Comparison of ENCODE assay signal across 1 cellular context in the genomic region with DNA sequence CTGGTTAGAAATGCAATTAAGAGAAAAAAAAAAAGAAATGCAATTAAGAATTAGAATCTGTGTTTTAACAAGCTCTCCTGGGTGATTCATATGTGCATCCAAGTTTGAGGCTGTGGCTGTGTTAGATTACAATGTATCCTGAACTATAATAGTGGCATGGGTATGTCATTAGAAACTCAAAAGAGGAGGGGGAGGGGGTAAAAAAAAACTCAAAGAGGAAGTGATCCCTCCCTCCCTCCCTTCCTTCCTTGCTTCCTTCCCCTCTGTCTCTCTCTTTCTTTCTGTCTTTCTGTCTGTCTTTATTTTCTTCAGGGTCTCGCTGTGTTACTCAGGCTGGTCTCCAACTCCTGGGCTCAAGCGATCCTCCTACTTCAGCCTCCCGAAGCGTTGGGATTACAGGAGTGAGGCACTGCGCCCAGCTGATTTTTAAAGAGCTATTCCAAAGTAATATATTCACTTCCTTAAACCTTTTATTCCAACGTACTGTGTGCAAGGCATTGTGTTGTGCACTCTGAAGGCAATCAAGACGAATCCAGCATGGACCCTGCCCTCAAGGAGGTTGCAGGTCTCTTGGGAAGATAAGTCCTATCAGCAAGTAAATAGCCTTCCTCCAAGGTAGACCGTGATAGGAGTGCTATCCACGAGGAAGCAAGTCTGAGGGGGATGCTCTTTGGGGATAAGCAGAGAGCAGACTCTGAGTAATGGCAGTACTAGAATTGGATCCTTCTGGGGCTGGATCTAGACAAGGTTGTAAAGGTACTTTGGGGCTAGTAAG.
TF ChIP-seq lines count a peak whose summit lies in the region.

No MANE protein-coding gene starts in this region.

TF ChIP-seq in WTC11, 78 proteins besides CTCF, POLR2A, EP300 and RAD21 (continued from another document):
- TF ChIP-seq, protein P1, sequence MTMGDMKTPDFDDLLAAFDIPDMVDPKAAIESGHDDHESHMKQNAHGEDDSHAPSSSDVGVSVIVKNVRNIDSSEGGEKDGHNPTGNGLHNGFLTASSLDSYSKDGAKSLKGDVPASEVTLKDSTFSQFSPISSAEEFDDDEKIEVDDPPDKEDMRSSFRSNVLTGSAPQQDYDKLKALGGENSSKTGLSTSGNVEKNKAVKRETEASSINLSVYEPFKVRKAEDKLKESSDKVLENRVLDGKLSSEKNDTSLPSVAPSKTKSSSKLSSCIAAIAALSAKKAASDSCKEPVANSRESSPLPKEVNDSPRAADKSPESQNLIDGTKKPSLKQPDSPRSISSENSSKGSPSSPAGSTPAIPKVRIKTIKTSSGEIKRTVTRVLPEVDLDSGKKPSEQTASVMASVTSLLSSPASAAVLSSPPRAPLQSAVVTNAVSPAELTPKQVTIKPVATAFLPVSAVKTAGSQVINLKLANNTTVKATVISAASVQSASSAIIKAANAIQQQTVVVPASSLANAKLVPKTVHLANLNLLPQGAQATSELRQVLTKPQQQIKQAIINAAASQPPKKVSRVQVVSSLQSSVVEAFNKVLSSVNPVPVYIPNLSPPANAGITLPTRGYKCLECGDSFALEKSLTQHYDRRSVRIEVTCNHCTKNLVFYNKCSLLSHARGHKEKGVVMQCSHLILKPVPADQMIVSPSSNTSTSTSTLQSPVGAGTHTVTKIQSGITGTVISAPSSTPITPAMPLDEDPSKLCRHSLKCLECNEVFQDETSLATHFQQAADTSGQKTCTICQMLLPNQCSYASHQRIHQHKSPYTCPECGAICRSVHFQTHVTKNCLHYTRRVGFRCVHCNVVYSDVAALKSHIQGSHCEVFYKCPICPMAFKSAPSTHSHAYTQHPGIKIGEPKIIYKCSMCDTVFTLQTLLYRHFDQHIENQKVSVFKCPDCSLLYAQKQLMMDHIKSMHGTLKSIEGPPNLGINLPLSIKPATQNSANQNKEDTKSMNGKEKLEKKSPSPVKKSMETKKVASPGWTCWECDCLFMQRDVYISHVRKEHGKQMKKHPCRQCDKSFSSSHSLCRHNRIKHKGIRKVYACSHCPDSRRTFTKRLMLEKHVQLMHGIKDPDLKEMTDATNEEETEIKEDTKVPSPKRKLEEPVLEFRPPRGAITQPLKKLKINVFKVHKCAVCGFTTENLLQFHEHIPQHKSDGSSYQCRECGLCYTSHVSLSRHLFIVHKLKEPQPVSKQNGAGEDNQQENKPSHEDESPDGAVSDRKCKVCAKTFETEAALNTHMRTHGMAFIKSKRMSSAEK (CRISPR knock-in tag; IDR thresholded peaks at IDR 0.05; ENCODE audit: borderline replicate concordance) = no peak
- TF ChIP-seq ZNF423 (CRISPR knock-in tag; IDR thresholded peaks at IDR 0.05) (no peak), NR2C2 (CRISPR knock-in tag; IDR thresholded peaks at IDR 0.05) (no peak)
- TF ChIP-seq, protein P2, sequence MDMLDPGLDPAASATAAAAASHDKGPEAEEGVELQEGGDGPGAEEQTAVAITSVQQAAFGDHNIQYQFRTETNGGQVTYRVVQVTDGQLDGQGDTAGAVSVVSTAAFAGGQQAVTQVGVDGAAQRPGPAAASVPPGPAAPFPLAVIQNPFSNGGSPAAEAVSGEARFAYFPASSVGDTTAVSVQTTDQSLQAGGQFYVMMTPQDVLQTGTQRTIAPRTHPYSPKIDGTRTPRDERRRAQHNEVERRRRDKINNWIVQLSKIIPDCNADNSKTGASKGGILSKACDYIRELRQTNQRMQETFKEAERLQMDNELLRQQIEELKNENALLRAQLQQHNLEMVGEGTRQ (CRISPR knock-in tag; IDR thresholded peaks at IDR 0.05) = no peak
- TF ChIP-seq, protein P3, sequence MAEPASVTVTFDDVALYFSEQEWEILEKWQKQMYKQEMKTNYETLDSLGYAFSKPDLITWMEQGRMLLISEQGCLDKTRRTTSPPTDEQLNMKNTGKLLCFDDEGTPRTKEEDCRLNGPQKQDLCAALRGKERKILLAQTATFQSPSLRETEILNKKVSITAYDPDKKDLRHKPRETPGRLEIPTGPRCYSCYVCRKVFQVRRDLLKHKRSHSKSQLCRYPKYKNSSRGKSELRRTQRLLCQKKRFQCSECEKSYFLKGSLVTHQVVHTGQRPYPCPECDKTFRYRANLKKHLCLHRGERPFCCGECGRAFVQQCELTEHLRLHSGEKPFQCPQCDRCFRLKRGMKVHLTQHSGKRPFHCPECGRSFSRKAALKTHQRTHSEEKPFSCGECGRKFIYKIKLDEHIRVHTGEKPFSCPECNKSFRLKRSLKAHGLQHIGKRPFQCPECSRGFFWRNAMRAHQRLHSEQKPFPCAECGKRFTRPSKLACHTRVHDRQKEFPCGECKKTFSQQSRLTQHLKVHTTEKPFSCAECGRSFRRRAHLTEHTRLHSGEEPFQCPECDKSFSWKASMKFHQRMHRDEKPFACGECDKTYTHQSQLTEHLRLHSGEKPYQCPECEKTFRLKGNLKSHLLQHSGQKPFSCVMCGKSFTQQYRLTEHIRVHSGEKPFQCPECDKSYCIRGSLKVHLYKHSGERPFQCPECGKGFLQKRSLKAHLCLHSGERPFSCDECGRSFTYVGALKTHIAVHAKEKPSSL (CRISPR knock-in tag; conservative IDR thresholded peaks at IDR 0.05) = no peak
- TF ChIP-seq, protein P4, sequence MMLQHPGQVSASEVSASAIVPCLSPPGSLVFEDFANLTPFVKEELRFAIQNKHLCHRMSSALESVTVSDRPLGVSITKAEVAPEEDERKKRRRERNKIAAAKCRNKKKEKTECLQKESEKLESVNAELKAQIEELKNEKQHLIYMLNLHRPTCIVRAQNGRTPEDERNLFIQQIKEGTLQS (CRISPR knock-in tag; conservative IDR thresholded peaks at IDR 0.05) = no peak
